In the genomic region with DNA sequence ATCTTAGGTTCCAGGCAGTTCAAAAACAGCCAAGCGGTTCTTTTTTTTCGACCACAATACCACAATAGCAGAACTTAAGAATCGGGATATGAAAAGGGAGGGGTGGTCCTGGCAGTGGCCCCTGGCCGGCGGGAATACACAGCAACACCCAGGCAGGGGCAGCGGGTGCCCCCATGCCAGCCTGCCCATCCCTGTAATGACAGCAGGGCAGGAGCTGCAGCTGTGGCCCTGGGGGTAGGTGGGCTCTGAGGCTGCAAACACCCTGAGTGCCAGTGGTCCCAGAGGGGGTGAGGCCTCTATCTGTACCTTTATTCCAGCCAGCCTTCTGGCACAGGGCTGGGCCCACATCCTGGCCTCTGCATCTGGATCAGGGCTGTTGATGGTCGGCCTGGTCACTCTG, we compare ENCODE assay signal across 22 cellular contexts.
DNase-seq lines count a peak whose midpoint lies in the region; ATAC-seq and TF ChIP-seq lines count a peak whose summit lies in the region.
"Had no signal": no experiment of that assay in that cellular context is flagged by ENCODE, and none has a peak within 500 bp of the region (broad histone marks: within the 10 kb centered on the region; RNA-seq: fewer than 3 reads in every experiment).

No MANE protein-coding gene starts in this region.

- no peak overlapping the region for H3K4me3 Mint-ChIP-seq in chondrocyte (ENCODE audit: unreplicated experiment)

- H3K4me1 ChIP-seq in left ventricle myocardium inferior (no peaks in the 10 kb centered on the region), spleen (no peaks in the 10 kb centered on the region)

- no peak for TF ChIP-seq POLR2A in spleen (IDR thresholded peaks at IDR 0.05)

- no peaks in the 10 kb centered on the region for H3K27me3 Mint-ChIP-seq in chondrocyte (ENCODE audit: low read depth)

- no peak for TF ChIP-seq CTCF in left ventricle myocardium inferior (IDR thresholded peaks at IDR 0.05; ENCODE audit: borderline replicate concordance)
- no peak for TF ChIP-seq CTCF in chondrocyte (IDR thresholded peaks at IDR 0.05)
- TF ChIP-seq CTCF in spleen (IDR thresholded peaks at IDR 0.05 in 8 of 11, conservative IDR thresholded peaks at IDR 0.05 in 3 of 11), result no peak

- DNase-seq in Right ventricle myocardium superior (peak; percentile 37), left ventricle myocardium inferior (no peak), chondrocyte (ENCODE audit: low spot score) (peak; percentile 73), spleen (peak; percentile 66), GM19238 (ENCODE audit: insufficient read length, low spot score) (no peak), GM03348 (ENCODE audit: low spot score) (no peak)
- DNase-seq: 8988T, ACHN, DMS153, DND-41, Kasumi-1, MV-4-11, NCI-H1105, NCI-H1436 treated with DMSO at 0.1 percent for 48 hours, NCI-H187 treated with DMSO at 0.1 percent for 48 hours, NCI-H446, NCI-H526, RPMI8226, SHP77 treated with DMSO at 0.1 percent for 48 hours had no signal

- H3K4me1 Mint-ChIP-seq in chondrocyte (ENCODE audit: low read depth), result no peaks in the 10 kb centered on the region

- no peak overlapping the region for H3K27ac Mint-ChIP-seq in chondrocyte (ENCODE audit: unreplicated experiment)

- H3K27ac ChIP-seq in left ventricle myocardium inferior (replicated peaks) (no peak overlapping the region), spleen (no peak overlapping the region)

- H3K9me3 ChIP-seq in left ventricle myocardium inferior (replicated peaks), result peaks cover 13% of the 10 kb centered on the region
- H3K9me3 ChIP-seq in spleen, result peaks cover 0 to 21% (median 6%) of the 10 kb centered on the region in 8 donors

- H3K36me3 ChIP-seq in left ventricle myocardium inferior (no peaks in the 10 kb centered on the region), spleen (no peaks in the 10 kb centered on the region)

- H3K9me3 Mint-ChIP-seq in chondrocyte (ENCODE audit: low read depth), result peaks cover 10% of the 10 kb centered on the region

- H3K4me3 ChIP-seq in left ventricle myocardium inferior (no peak overlapping the region), spleen (no peak overlapping the region)
- H3K4me3 ChIP-seq: K562 had no signal

- ATAC-seq in Right ventricle myocardium superior (ENCODE audit: poor library complexity) (no peak), HG02678 (IDR thresholded peaks at IDR 0.05; ENCODE audit: unreplicated experiment) (no peak)
- ATAC-seq: HCT116 had no signal

- 86 to 93% (median 92%) methylated on average over 7 of the region's 7 CpGs for WGBS in spleen, 5 donors

- H3K36me3 Mint-ChIP-seq in chondrocyte (ENCODE audit: low read depth), result no peaks in the 10 kb centered on the region

- intact Hi-C loops in Right ventricle myocardium superior (cut with DNase I), result no loop called here
- intact Hi-C loops in left ventricle myocardium inferior (cut with micrococcal nuclease), result no loop called here
- intact Hi-C loops in spleen (cut with DNase I; ENCODE audit: low total_unique reads), result no loop called here

- no peaks in the 10 kb centered on the region for H3K27me3 ChIP-seq in left ventricle myocardium inferior (ENCODE audit: low read depth)
- H3K27me3 ChIP-seq in spleen (replicated peaks in 1 of 7), result no peaks in the 10 kb centered on the region

Comparison
In these comparisons a context has a peak if more than half of its experiments do, and no peak if none do; other contexts are left out.
1. DNase-seq: peak in Right ventricle myocardium superior (single experiment), chondrocyte (single experiment) and spleen (single experiment); none in left ventricle myocardium inferior (single experiment), GM19238 (single experiment) and GM03348 (single experiment).